In genomic region chr3:44909063-44909462, GRCh38 we compare ENCODE assay signal across 9 cellular contexts. TPM values are rescaled to one million over a fixed set of nuclear protein-coding genes. Genes with fewer than 3 reads are reported as not detected.
"Had no signal": no experiment of that assay in that cellular context is flagged by ENCODE, and none has a peak within 500 bp of the region (broad histone marks: within the 10 kb centered on the region; RNA-seq: fewer than 3 reads in every experiment).

No MANE protein-coding gene starts in this region.

- FAIRE-seq: G401.6, GM12878, GM12891, GM12892, GM18507, GM19239 had no signal

- H3K4me3 ChIP-seq: GM12878 had no signal

- DNase-seq: GDM1, GF-D8 had no signal

- ATAC-seq: GM12878 had no signal

RNA-seq across cellular contexts. Expression of gene TGM4, which starts 34.7 kb away (rescaled TPM):
- total RNA-seq: G401, GM12878 had no signal
- polyA plus RNA-seq: GM12878 had no signal
